In genomic region chr20:59159091-59159821, GRCh38 we compare ENCODE assay signal across 10 cellular contexts. TPM values are rescaled to one million over a fixed set of nuclear protein-coding genes. Genes with fewer than 3 reads are reported as not detected.
DNase-seq lines count a peak whose midpoint lies in the region; ATAC-seq, FAIRE-seq and TF ChIP-seq lines count a peak whose summit lies in the region.
"Had no signal": no experiment of that assay in that cellular context is flagged by ENCODE, and none has a peak within 500 bp of the region (broad histone marks: within the 10 kb centered on the region; RNA-seq: fewer than 3 reads in every experiment).

No MANE protein-coding gene starts in this region.

- H3K9me3 ChIP-seq in HCT116 (ENCODE audit: control insufficient read depth in 1 of 2, insufficient read depth in 1 of 2, low read depth in 1 of 2, low read length in 2 of 2) = no peaks in the 10 kb centered on the region
- H3K9me3 ChIP-seq in K562 (replicated peaks; ENCODE audit: control insufficient read depth, insufficient read depth, low read depth, low read length) = no peaks in the 10 kb centered on the region

- H3K9ac ChIP-seq in HCT116 (ENCODE audit: low read length) (no peak overlapping the region), K562 (ENCODE audit: insufficient read depth in 1 of 2, low read depth in 2 of 2, low read length in 2 of 2) (no peak overlapping the region)

- ATAC-seq in HCT116 (peak; percentile 46; the same call in 1 of the 2 replicates), K562 (no peak), GM19351 (IDR thresholded peaks at IDR 0.05; ENCODE audit: unreplicated experiment) (no peak), Right ventricle myocardium superior (ENCODE audit: poor library complexity) (no peak), HG03571 (IDR thresholded peaks at IDR 0.05; ENCODE audit: unreplicated experiment) (no peak)

- TF ChIP-seq POLR2A in HCT116 (IDR thresholded peaks at IDR 0.05; ENCODE audit: borderline replicate concordance, extremely low read depth, insufficient read depth, insufficient read length) (no peak), K562 (conservative IDR thresholded peaks at IDR 0.05) (no peak)

- DNase-seq in HCT116 (ENCODE audit: low read depth, low spot score) (no peak), K562 (ENCODE audit: extremely low read depth in 1 of 4, low spot score in 3 of 4) (peak in 1 of 4 experiments; percentile 18), Right ventricle myocardium superior (no peak), cerebellar cortex (ENCODE audit: low spot score) (no peak)
- DNase-seq in activated CD4-positive, alpha-beta T cell treated with anti-CD3 and anti-CD28 coated beads for 4 hours = peak; percentile 33 to 51
- peak; percentile 48 for DNase-seq in stimulated activated CD8-positive, alpha-beta memory T cell treated with anti-CD3 and anti-CD28 coated beads, Interleukin-12 subunit alpha, Interleukin-12 subunit beta, amount 100 ng/mL, for 4 hours (ENCODE audit: low read depth)

- WGBS in K562 (ENCODE audit: insufficient coverage, low coverage, missing lambda C conversion rate) = under 1% methylated on average over 12 of the region's 12 CpGs

- RAD21 ChIA-PET in HCT116 (lab: Charles Lee; ENCODE audit: low non-redundant PET in 1 of 2, low total read pairs in 2 of 2, uncharacterized antibody in 2 of 2, unreplicated experiment in 2 of 2) = no interaction called here

- H2AFZ ChIP-seq in HCT116 (ENCODE audit: low read depth, low read length, poor library complexity, severe bottlenecking) = no peak overlapping the region
- H2AFZ ChIP-seq in K562 (ENCODE audit: low read depth, low read length) = no peak overlapping the region

- in situ Hi-C loops in K562 (cut with MboI) = no loop called here

- POLR2A ChIA-PET in HCT116 (lab: Charles Lee) = no interaction called here
- POLR2A ChIA-PET in K562 (lab: Yijun Ruan, JAX) = interaction anchor here (0.6 kb wide), 1 partner anchor 298 kb away, joined by 3 read pairs; no protein-coding TSS in a partner anchor

- TF ChIP-seq RAD21 in HCT116 (IDR thresholded peaks at IDR 0.05; ENCODE audit: low read depth) = no peak
- peak in 1 of 2 experiments; percentile 37; a peak in 1 of 4 replicates for TF ChIP-seq RAD21 in K562 (CRISPR knock-in tag; conservative IDR thresholded peaks at IDR 0.05 in 1 of 2, IDR thresholded peaks at IDR 0.05 in 1 of 2)

- H3K79me2 ChIP-seq in HCT116 (ENCODE audit: insufficient read depth, low read length) = no peaks in the 10 kb centered on the region
- H3K79me2 ChIP-seq in K562 (ENCODE audit: control insufficient read depth, insufficient read depth, low read length) = no peaks in the 10 kb centered on the region

- no peaks in the 10 kb centered on the region for H3K36me3 ChIP-seq in HCT116 (ENCODE audit: control insufficient read depth in 1 of 2, insufficient read depth in 2 of 2, low read length in 2 of 2)
- H3K36me3 ChIP-seq in K562 (ENCODE audit: control insufficient read depth, insufficient read depth, low read length) = no peaks in the 10 kb centered on the region

- H3K4me3 ChIP-seq in HCT116 (replicated peaks in 1 of 2; ENCODE audit: low read depth in 1 of 2, low read length in 2 of 2) = no peak overlapping the region
- H3K4me3 ChIP-seq in K562 = no peak overlapping the region

- no peaks in the 10 kb centered on the region for H4K20me1 ChIP-seq in HCT116 (ENCODE audit: insufficient read depth)
- peaks cover 4% of the 10 kb centered on the region; the same call in 1 of the 2 replicates for H4K20me1 ChIP-seq in K562 (replicated peaks; ENCODE audit: control insufficient read depth, insufficient read depth, low read length)

- H3K4me2 ChIP-seq in HCT116 (ENCODE audit: low read length) = no peak overlapping the region
- no peak overlapping the region for H3K4me2 ChIP-seq in K562 (ENCODE audit: insufficient read depth, low read length)

- TF ChIP-seq CTCF in HCT116 (IDR thresholded peaks at IDR 0.05 in 2 of 3, conservative IDR thresholded peaks at IDR 0.05 in 1 of 3; ENCODE audit: borderline replicate concordance in 1 of 3, insufficient read depth in 1 of 3, low read depth in 2 of 3, low read length in 2 of 3) = 0 out of 6 replicates have a peak, but pooled peaks of 2 of the 3 experiments have one; percentile 5 to 11
- TF ChIP-seq CTCF in K562 (IDR thresholded peaks at IDR 0.05 in 2 of 3, conservative IDR thresholded peaks at IDR 0.05 in 1 of 3; ENCODE audit: insufficient read depth in 2 of 3, low read depth in 1 of 3, low read length in 3 of 3) = peak in 2 of 3 experiments; percentile 12 to 19; a peak in 1 of 6 replicates

- intact Hi-C loops in HCT116 (cut with micrococcal nuclease) = no loop called here
- intact Hi-C loops in K562 (cut with micrococcal nuclease) = no loop called here
- intact Hi-C loops in Right ventricle myocardium superior (cut with DNase I) = no loop called here

- BruUV-seq in HCT116 (replicated peaks; lab: Mats Ljungman, UMichigan) = no TSS peak
- BruUV-seq in K562 (replicated peaks; lab: Mats Ljungman, UMichigan) = no TSS peak

- no peaks in the 10 kb centered on the region for H3K9me1 ChIP-seq in K562 (ENCODE audit: control insufficient read depth, insufficient read depth, low read length)

- H3K27ac ChIP-seq in HCT116 (ENCODE audit: low read depth, low read length) (no peak overlapping the region), K562 (ENCODE audit: extremely low read depth, low read depth, low read length) (no peak overlapping the region)

- H3K27me3 ChIP-seq in HCT116 (ENCODE audit: insufficient read depth, low read length) (peaks cover 55% of the 10 kb centered on the region), K562 (ENCODE audit: control insufficient read depth in 2 of 2, insufficient read depth in 2 of 2, low read length in 2 of 2) (peaks cover 4 to 32% of the 10 kb centered on the region in 2 experiments; a peak in 4 of 5 replicates)

- TF ChIP-seq EP300 in K562 (IDR thresholded peaks at IDR 0.05; ENCODE audit: low read length) = no peak

- no peaks in the 10 kb centered on the region for H3K9me2 ChIP-seq in HCT116 (ENCODE audit: insufficient read depth)

- H3K4me1 ChIP-seq in HCT116 (ENCODE audit: control insufficient read depth in 1 of 2, insufficient read depth in 2 of 2, low read length in 2 of 2) (no peaks in the 10 kb centered on the region), K562 (replicated peaks in 1 of 2; ENCODE audit: control insufficient read depth in 2 of 2, insufficient read depth in 2 of 2, low read length in 2 of 2) (no peaks in the 10 kb centered on the region)

- CTCF ChIA-PET in HCT116 (lab: Charles Lee) = no interaction called here
- CTCF ChIA-PET in K562 (lab: Yijun Ruan, JAX; ENCODE audit: low intra/inter-chr PET ratio) = no interaction called here

- no peak for FAIRE-seq in K562 (lab: Jason Lieb, UNC)

TF ChIP-seq in HCT116, 20 proteins besides CTCF, POLR2A, EP300 and RAD21 (continues in another document):
- TF ChIP-seq ZNF274 (IDR thresholded peaks at IDR 0.05; ENCODE audit: low read depth, low read length) (no peak), YY1 (IDR thresholded peaks at IDR 0.05; ENCODE audit: extremely low read depth, insufficient replicate concordance, low read depth, low read length) (no peak), SIN3A (IDR thresholded peaks at IDR 0.05; ENCODE audit: low read depth) (no peak), SRF (IDR thresholded peaks at IDR 0.05; ENCODE audit: low read depth) (no peak), EZH2 (IDR thresholded peaks at IDR 0.05) (no peak), POLR2AphosphoS5 (IDR thresholded peaks at IDR 0.05; ENCODE audit: low read depth, low read length) (no peak), ZFX (IDR thresholded peaks at IDR 0.05) (no peak), ELF1 (IDR thresholded peaks at IDR 0.05; ENCODE audit: borderline replicate concordance, low read depth) (no peak), EGR1 (IDR thresholded peaks at IDR 0.05; ENCODE audit: low read depth) (no peak), EZH2phosphoT487 (IDR thresholded peaks at IDR 0.05; ENCODE audit: borderline replicate concordance) (no peak)
- TF ChIP-seq, protein P1, sequence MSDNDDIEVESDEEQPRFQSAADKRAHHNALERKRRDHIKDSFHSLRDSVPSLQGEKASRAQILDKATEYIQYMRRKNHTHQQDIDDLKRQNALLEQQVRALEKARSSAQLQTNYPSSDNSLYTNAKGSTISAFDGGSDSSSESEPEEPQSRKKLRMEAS (IDR thresholded peaks at IDR 0.05) = no peak

TF ChIP-seq in K562, 482 proteins besides CTCF, POLR2A, EP300 and RAD21:
- TF ChIP-seq TRIM25 (IDR thresholded peaks at IDR 0.05; ENCODE audit: borderline replicate concordance) (no peak), ZNF133 (CRISPR knock-in tag; IDR thresholded peaks at IDR 0.05) (no peak), ETV6 (IDR thresholded peaks at IDR 0.05; ENCODE audit: borderline replicate concordance in 1 of 2, low read depth in 2 of 2, low read length in 1 of 2) (no peak), ETV6 (CRISPR knock-in tag; IDR thresholded peaks at IDR 0.05; ENCODE audit: borderline replicate concordance) (no peak)

RNA-seq across cellular contexts. Expression of gene ZNF831, which starts 4.4 kb away (rescaled TPM):
- total RNA-seq in HCT116 (2021; ENCODE audit: unreplicated experiment) = 0.15 TPM
- 0.04 TPM in 2 replicates for polyA plus RNA-seq in HCT116 (2012)
- not detected in 2 replicates for total RNA-seq in K562 (2011; cell fraction: chromatin; rRNA removed; ENCODE audit: low replicate concordance)
- not detected in 2 replicates for total RNA-seq in K562 (2011; cell fraction: nucleolus; rRNA removed)
- not detected in 2 replicates for total RNA-seq in K562 (2011; cell fraction: nucleoplasm; rRNA removed)
- total RNA-seq in K562 (2014; rRNA removed) = not detected in 2 replicates
- total RNA-seq in K562 (2014; rRNA removed; fragmentation: Illumina TruSeq; extraction: Trizol) = not detected in 2 replicates
- not detected in 2 replicates for total RNA-seq in K562 (2015; rRNA removed; fragmentation: Illumina TruSeq; extraction: Trizol)
- not detected in 2 replicates for total RNA-seq in K562 (2021)
- polyA plus RNA-seq in K562 (2011; rRNA removed) = not detected in 2 replicates
- polyA plus RNA-seq in K562 (2011; cell fraction: cytosol; rRNA removed) = not detected in 2 replicates
- polyA plus RNA-seq in K562 (2011; cell fraction: nucleus; rRNA removed) = not detected in 2 replicates
- not detected in 2 replicates for polyA plus RNA-seq in K562 (2012)
- not detected in 2 replicates for polyA plus RNA-seq in K562 (2014; fragmentation: Illumina TruSeq; extraction: Trizol)
- not detected for polyA plus RNA-seq in K562 (2014; fragmentation: Nextera tagmentation; extraction: Ambion mirVana)
- polyA plus RNA-seq in K562 (2014; rRNA removed) = not detected in 2 replicates
- polyA minus RNA-seq in K562 (2011; rRNA and poly(A)+ RNA removed) = not detected in 2 replicates
- not detected in 2 replicates for polyA minus RNA-seq in K562 (2011; cell fraction: cytosol; rRNA and poly(A)+ RNA removed)
- polyA minus RNA-seq in K562 (2011; cell fraction: nucleus; rRNA and poly(A)+ RNA removed) = not detected in 2 replicates
- total RNA-seq in Right ventricle myocardium superior = 0.08 TPM
- total RNA-seq: fibroblast of villous mesenchyme, myocyte had no signal

Comparison
In these comparisons a context has a peak if more than half of its experiments do, and no peak if none do; other contexts are left out.
1. DNase-seq: peak in activated CD4-positive, alpha-beta T cell treated with anti-CD3 and anti-CD28 coated beads for 4 hours (2 of 2) and stimulated activated CD8-positive, alpha-beta memory T cell treated with anti-CD3 and anti-CD28 coated beads, Interleukin-12 subunit alpha, Interleukin-12 subunit beta, amount 100 ng/mL, for 4 hours (single experiment); none in HCT116 (single experiment), Right ventricle myocardium superior (single experiment) and cerebellar cortex (single experiment).
2. Of the 22 proteins assayed by ChIP-seq in both K562 and HCT116: peak only in K562: none; only in HCT116: none; in both: CTCF; in neither: 20; mixed calls (peak in some experiments, not most) for 1.